Comparison of ENCODE assay signal across 1 cellular context in the genomic region with DNA sequence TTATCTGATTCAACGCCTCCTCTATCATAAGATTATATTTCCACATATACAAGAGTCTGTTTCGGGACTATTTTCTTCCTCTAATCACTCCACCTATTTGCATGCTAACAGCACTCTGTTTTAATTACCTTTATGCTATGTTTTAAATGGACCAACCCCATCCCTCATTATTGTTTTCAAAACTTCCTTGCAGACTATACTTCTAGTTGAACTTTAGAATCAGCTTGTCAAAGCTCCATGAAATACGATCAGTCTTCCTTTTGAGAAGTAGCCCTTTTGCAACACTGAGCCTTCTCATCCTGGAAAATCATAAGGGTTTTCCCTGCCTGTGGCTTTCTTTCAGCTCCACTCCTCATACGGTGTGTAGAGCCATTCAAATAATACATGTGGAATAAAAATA.
TF ChIP-seq lines count a peak whose summit lies in the region.

No MANE protein-coding gene starts in this region.

TF ChIP-seq in GM12878, 131 proteins besides CTCF, POLR2A, EP300 and RAD21 (continued from another document):
- TF ChIP-seq, protein P1, sequence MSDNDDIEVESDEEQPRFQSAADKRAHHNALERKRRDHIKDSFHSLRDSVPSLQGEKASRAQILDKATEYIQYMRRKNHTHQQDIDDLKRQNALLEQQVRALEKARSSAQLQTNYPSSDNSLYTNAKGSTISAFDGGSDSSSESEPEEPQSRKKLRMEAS (IDR thresholded peaks at IDR 0.05; ENCODE audit: low read depth, low read length), result no peak
- no peak for TF ChIP-seq BMI1 (IDR thresholded peaks at IDR 0.05; ENCODE audit: borderline replicate concordance)
- no peak for TF ChIP-seq RUNX3 (IDR thresholded peaks at IDR 0.05; ENCODE audit: low read length)
- TF ChIP-seq, protein P2, sequence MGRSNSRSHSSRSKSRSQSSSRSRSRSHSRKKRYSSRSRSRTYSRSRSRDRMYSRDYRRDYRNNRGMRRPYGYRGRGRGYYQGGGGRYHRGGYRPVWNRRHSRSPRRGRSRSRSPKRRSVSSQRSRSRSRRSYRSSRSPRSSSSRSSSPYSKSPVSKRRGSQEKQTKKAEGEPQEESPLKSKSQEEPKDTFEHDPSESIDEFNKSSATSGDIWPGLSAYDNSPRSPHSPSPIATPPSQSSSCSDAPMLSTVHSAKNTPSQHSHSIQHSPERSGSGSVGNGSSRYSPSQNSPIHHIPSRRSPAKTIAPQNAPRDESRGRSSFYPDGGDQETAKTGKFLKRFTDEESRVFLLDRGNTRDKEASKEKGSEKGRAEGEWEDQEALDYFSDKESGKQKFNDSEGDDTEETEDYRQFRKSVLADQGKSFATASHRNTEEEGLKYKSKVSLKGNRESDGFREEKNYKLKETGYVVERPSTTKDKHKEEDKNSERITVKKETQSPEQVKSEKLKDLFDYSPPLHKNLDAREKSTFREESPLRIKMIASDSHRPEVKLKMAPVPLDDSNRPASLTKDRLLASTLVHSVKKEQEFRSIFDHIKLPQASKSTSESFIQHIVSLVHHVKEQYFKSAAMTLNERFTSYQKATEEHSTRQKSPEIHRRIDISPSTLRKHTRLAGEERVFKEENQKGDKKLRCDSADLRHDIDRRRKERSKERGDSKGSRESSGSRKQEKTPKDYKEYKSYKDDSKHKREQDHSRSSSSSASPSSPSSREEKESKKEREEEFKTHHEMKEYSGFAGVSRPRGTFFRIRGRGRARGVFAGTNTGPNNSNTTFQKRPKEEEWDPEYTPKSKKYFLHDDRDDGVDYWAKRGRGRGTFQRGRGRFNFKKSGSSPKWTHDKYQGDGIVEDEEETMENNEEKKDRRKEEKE (IDR thresholded peaks at IDR 0.05), result no peak
- no peak for TF ChIP-seq HDAC6 (IDR thresholded peaks at IDR 0.05; ENCODE audit: unreplicated experiment)
- TF ChIP-seq POLR2AphosphoS2 (IDR thresholded peaks at IDR 0.05; ENCODE audit: low read depth, low read length), result no peak
- no peak for TF ChIP-seq TCF3 (IDR thresholded peaks at IDR 0.05; ENCODE audit: borderline replicate concordance, insufficient read depth, low read depth, low read length)
- TF ChIP-seq HDAC2 (IDR thresholded peaks at IDR 0.05), result no peak
- no peak for TF ChIP-seq NR2C1 (IDR thresholded peaks at IDR 0.05)
- TF ChIP-seq RB1 (IDR thresholded peaks at IDR 0.05; ENCODE audit: borderline replicate concordance), result no peak
- TF ChIP-seq NR2C2 (IDR thresholded peaks at IDR 0.05; ENCODE audit: borderline replicate concordance, control insufficient read depth, insufficient read length, low read depth), result no peak
- TF ChIP-seq NRF1 (conservative IDR thresholded peaks at IDR 0.05; ENCODE audit: low read depth, low read length), result no peak
- TF ChIP-seq NR2F1 (conservative IDR thresholded peaks at IDR 0.05), result no peak
- TF ChIP-seq TAF1 (IDR thresholded peaks at IDR 0.05; ENCODE audit: borderline replicate concordance, low read depth, low read length), result no peak
- TF ChIP-seq, protein P3, sequence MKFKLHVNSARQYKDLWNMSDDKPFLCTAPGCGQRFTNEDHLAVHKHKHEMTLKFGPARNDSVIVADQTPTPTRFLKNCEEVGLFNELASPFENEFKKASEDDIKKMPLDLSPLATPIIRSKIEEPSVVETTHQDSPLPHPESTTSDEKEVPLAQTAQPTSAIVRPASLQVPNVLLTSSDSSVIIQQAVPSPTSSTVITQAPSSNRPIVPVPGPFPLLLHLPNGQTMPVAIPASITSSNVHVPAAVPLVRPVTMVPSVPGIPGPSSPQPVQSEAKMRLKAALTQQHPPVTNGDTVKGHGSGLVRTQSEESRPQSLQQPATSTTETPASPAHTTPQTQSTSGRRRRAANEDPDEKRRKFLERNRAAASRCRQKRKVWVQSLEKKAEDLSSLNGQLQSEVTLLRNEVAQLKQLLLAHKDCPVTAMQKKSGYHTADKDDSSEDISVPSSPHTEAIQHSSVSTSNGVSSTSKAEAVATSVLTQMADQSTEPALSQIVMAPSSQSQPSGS (IDR thresholded peaks at IDR 0.05; ENCODE audit: low read length), result no peak
- no peak for TF ChIP-seq SREBF2 (IDR thresholded peaks at IDR 0.05; ENCODE audit: low read length)
- no peak for TF ChIP-seq TBL1XR1 (IDR thresholded peaks at IDR 0.05; ENCODE audit: low read depth, low read length)
